ENCODE assay signal across 8 cellular contexts in the genomic region with DNA sequence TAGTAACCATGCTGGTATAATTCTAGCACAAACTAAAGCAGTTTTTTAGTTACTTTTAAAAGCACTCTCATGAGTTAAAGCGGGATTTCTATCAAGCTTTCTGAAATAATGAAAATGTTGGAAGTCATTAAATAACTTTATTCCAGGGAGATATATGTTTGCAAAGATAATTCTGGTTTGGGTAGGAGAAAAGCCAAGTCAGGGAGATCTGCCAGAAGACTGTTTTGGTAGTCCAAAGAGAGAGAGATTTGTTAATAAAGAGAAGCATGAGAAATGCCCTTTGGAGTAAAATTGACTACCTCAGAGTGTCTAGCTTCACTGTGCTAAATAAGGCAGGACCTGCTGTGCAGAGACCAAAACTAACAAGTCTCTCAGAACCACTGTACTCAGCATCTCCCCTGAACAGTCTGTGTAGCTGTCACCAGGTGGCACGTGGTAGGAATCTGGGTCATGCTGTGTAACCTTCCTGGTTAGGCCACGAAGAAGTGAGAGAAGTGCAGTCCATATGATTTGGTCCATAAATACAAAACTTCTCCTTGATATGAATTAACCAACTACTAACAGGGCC. TPM values are rescaled to one million over a fixed set of nuclear protein-coding genes. Genes with fewer than 3 reads are reported as not detected.
DNase-seq lines count a peak whose midpoint lies in the region; ATAC-seq, FAIRE-seq and TF ChIP-seq lines count a peak whose summit lies in the region.

No MANE protein-coding gene starts in this region.

- peaks cover 7 to 12% (median 11%) of the 10 kb centered on the region in 3 donors for H3K4me1 Mint-ChIP-seq in T-cell

- H3K9me3 Mint-ChIP-seq in T-cell, result no peaks in the 10 kb centered on the region

- H3K4me1 ChIP-seq in esophagus (ENCODE audit: control insufficient read depth in 2 of 2, insufficient read depth in 2 of 2, low read length in 1 of 2) (peaks cover 0 to 2% of the 10 kb centered on the region in 2 donors), pancreas (peaks cover 0 to 9% (median 6%) of the 10 kb centered on the region in 3 donors), small intestine (ENCODE audit: control insufficient read depth in 2 of 2, insufficient read depth in 1 of 2, low read depth in 1 of 2, low read length in 1 of 2) (no peaks in the 10 kb centered on the region)

- no peak for TF ChIP-seq CTCF in pancreas (IDR thresholded peaks at IDR 0.05)

- H3K27ac Mint-ChIP-seq in T-cell, result peak overlapping the region; percentile 7 to 39

- WGBS in esophagus, 2 donors, result 49 to 66% methylated on average over 3 of the region's 3 CpGs
- WGBS in pancreas, 2 donors, result 29% methylated on average over 3 of the region's 3 CpGs
- WGBS in small intestine, 3 donors, result 50 to 67% (median 61%) methylated on average over 3 of the region's 3 CpGs

- no peaks in the 10 kb centered on the region for H3K27me3 ChIP-seq in esophagus (ENCODE audit: control insufficient read depth in 1 of 2, insufficient read depth in 2 of 2, low read length in 2 of 2)
- no peaks in the 10 kb centered on the region for H3K27me3 ChIP-seq in pancreas
- no peaks in the 10 kb centered on the region for H3K27me3 ChIP-seq in small intestine (ENCODE audit: control insufficient read depth in 2 of 2, insufficient read depth in 2 of 2, low read length in 2 of 2)

- H3K27me3 Mint-ChIP-seq in T-cell, result peaks cover 0 to 1% of the 10 kb centered on the region in 2 donors

- no peaks in the 10 kb centered on the region for H3K36me3 Mint-ChIP-seq in T-cell

- no peaks in the 10 kb centered on the region for H3K36me3 ChIP-seq in esophagus (ENCODE audit: control insufficient read depth in 2 of 2, insufficient read depth in 2 of 2, low read length in 1 of 2)
- no peaks in the 10 kb centered on the region for H3K36me3 ChIP-seq in pancreas
- H3K36me3 ChIP-seq in small intestine (ENCODE audit: control insufficient read depth in 2 of 2, insufficient read depth in 2 of 2, low read length in 2 of 2), result no peaks in the 10 kb centered on the region

- no peak for FAIRE-seq in pancreas (lab: Jason Lieb, UNC)
- no peak for FAIRE-seq in small intestine (lab: Jason Lieb, UNC)

- H3K4me3 ChIP-seq in esophagus (ENCODE audit: low read depth in 1 of 2, low read length in 2 of 2) (no peak overlapping the region), pancreas (no peak overlapping the region), small intestine (ENCODE audit: low read depth in 1 of 2, low read length in 2 of 2) (no peak overlapping the region)

- intact Hi-C loops in pancreas (cut with DNase I), result no loop called here

- POLR2A ChIA-PET in T-cell (lab: Charles Lee), result interaction anchor here in 1 of 2 donors (0.6 kb wide), 1 partner anchor 91 kb away, joined by 3 read pairs; no protein-coding TSS in a partner anchor

- H3K9me3 ChIP-seq in esophagus (ENCODE audit: control insufficient read depth in 2 of 2, insufficient read depth in 1 of 2, low read depth in 1 of 2, low read length in 1 of 2) (no peaks in the 10 kb centered on the region), pancreas (no peaks in the 10 kb centered on the region), small intestine (ENCODE audit: control insufficient read depth, low read depth) (no peaks in the 10 kb centered on the region)

- peak; percentile 15 for DNase-seq in activated naive CD4-positive, alpha-beta T cell treated with Interleukin-2 at 50 U/mL for 16 hours
- no peak for DNase-seq in activated naive CD4-positive, alpha-beta T cell treated with anti-CD3 and anti-CD28 coated beads, Interleukin-2, amount 50 U/mL, for 16 hours
- DNase-seq in T-cell (peak in 25 of 34 experiments; percentile 0 to 26 (median 10)), pancreas (peak in 3 of 6 donors; percentile 18 to 24 (median 19)), small intestine (no peak), DMS79 treated with DMSO at 0.1 percent for 48 hours (lab: John Stamatoyannopoulos, UW) (no peak)

- CTCF ChIA-PET in T-cell (lab: Charles Lee), result interaction anchor here in 1 of 2 donors (0.8 kb wide), 1 partner anchor 227 kb away, joined by 3 read pairs; no protein-coding TSS in a partner anchor

- H3K4me3 Mint-ChIP-seq in T-cell, result no peak overlapping the region

- ATAC-seq in HG02885 (IDR thresholded peaks at IDR 0.05; ENCODE audit: poor library complexity, unreplicated experiment), result peak; percentile 82
- ATAC-seq in T-cell (replicated peaks in 1 of 4), result peak; percentile 33 to 79 (median 48)
- peak; percentile 76 to 92 (median 90) for ATAC-seq in pancreas

- peak overlapping the region; percentile 8 to 16 for H3K27ac ChIP-seq in esophagus (ENCODE audit: low read depth in 2 of 2, low read length in 1 of 2)
- peak overlapping the region in 1 of 4 donors; percentile 30 for H3K27ac ChIP-seq in pancreas
- no peak overlapping the region for H3K27ac ChIP-seq in small intestine (ENCODE audit: low read depth in 1 of 2, low read length in 1 of 2)

RNA-seq across cellular contexts. Expression of a gene that starts 31.6 kb away (rescaled TPM):
- 1 to 10 TPM in 1 of 5 donors, under 1 TPM in 3, not detected in 1; 0.16 to 1.2 (median 0.29) TPM for total RNA-seq in T-cell
- 1 to 10 TPM; 1.1 to 1.3 TPM for polyA plus RNA-seq in esophagus
- total RNA-seq in pancreas, result 1 to 10 TPM; 1.5 to 7.6 (median 3.2) TPM
- 1 to 10 TPM; 2.1 to 8.9 TPM for polyA plus RNA-seq in pancreas
- 1 to 10 TPM in 1 of 3 donors, not detected in 2; 5.1 TPM for polyA plus RNA-seq in small intestine

RNA-seq across cellular contexts. Expression of a gene that starts 35.1 kb away (rescaled TPM):
- total RNA-seq in T-cell, result 10 to 100 TPM; 38.9 to 52.5 (median 42.7) TPM
- 1 to 10 TPM; 7.1 to 8.3 TPM for polyA plus RNA-seq in esophagus
- total RNA-seq in pancreas, result 10 to 100 TPM; 17.2 to 24.1 (median 19.5) TPM
- polyA plus RNA-seq in pancreas, result 1 to 10 TPM; 6.8 to 8.3 TPM
- 10 to 100 TPM in 2 of 3 donors, 1 to 10 TPM in 1; 10.0 to 12.7 (median 10.1) TPM for polyA plus RNA-seq in small intestine

Comparison
In these comparisons a context has a peak if more than half of its experiments do, and no peak if none do; other contexts are left out.
1. DNase-seq: peak in activated naive CD4-positive, alpha-beta T cell treated with Interleukin-2 at 50 U/mL for 16 hours (single experiment) and T-cell (25 of 34); none in activated naive CD4-positive, alpha-beta T cell treated with anti-CD3 and anti-CD28 coated beads, Interleukin-2, amount 50 U/mL, for 16 hours (single experiment), small intestine (single experiment) and DMS79 treated with DMSO at 0.1 percent for 48 hours (single experiment).
2. H3K27ac ChIP-seq: peak in esophagus (2 of 2); none in small intestine (0 of 2).
3. Peak in every context shown above with its lines, with median percentiles within 50 percentile points of each other: ATAC-seq.